8 cellular contexts compared by ENCODE assay signal in the genomic region with DNA sequence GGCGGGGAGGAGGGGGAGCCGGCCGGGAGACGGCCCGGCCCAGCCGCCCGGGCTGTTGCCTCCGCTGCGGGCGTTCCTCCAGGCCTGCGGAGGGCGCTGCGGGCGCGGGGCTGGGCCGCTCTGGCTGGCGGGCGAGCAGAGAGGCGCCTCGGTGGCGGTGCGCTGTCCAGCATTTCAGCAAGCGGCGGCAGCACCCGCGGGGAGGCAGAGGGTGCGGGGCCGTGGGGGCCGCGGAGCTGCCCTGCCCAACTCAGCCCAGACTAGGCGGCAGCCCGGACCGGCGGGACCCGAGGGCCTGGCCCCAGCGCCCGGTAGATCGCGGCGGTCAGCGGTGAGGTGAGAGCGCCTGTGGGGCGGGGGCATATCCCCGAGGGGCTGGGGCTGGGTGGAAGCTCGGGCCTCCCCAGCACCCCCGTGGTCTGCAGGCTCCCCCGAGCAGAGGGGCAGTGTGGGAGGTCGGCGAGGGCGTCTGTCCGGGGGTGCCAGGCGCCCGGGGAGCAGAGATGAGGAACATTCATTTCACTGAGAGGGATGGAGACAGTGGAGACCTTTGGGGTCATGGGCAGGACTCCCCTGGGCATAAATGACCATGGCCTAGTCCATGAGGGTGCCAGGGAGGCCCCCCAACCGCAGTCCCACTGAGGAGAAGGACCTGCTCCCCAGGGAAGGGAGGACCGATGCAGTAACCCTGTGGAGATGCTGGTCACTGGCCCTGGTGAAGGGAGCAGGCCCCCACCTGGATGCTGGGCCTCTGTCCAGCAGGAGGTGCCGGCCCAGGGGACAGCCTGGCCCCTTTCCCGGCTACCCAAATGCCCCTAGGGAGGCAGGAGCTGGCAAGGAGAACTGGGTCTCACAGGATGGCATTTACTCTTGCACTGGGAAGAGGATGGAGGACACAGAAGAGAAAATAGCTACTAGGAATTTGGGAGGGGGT. TPM values are rescaled to one million over a fixed set of nuclear protein-coding genes. Genes with fewer than 3 reads are reported as not detected.
DNase-seq lines count a peak whose midpoint lies in the region; ATAC-seq, FAIRE-seq and TF ChIP-seq lines count a peak whose summit lies in the region.

A gene with protein sequence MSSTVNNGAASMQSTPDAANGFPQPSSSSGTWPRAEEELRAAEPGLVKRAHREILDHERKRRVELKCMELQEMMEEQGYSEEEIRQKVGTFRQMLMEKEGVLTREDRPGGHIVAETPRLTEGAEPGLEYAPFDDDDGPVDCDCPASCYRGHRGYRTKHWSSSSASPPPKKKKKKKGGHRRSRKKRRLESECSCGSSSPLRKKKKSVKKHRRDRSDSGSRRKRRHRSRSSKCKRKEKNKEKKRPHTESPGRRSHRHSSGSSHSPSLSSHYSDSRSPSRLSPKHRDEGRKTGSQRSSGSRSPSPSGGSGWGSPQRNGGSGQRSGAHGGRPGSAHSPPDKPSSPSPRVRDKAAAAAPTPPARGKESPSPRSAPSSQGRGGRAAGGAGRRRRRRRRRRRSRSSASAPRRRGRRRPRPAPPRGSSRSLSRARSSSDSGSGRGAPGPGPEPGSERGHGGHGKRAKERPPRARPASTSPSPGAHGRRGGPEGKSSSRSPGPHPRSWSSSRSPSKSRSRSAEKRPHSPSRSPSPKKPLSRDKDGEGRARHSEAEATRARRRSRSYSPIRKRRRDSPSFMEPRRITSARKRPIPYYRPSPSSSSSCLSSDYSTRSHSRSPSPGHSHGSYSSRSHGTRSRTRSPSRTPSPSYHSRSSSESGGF (plus strand): TSS at position 165 of the 934 bp plus-strand sequence. CDS start 33,171 bp downstream, outside the sequence.

- peaks cover 0 to 9% (median 6%) of the 10 kb centered on the region in 10 experiments; a peak in 13 of 20 replicates for H3K4me1 ChIP-seq in BLaER1 treated with 17β-estradiol and CSF1 and Interleukin-3, amounts not matched to agents 10 nM and 100 nM
- peaks cover 0 to 3% (median 0%) of the 10 kb centered on the region in 3 donors for H3K4me1 ChIP-seq in pancreas

- H3K4me3 ChIP-seq in BLaER1 treated with 17β-estradiol and CSF1 and Interleukin-3, amounts not matched to agents 10 nM and 100 nM, result peak within 1 kb of the TSS in 8 of 10 experiments; percentile 26 to 57 (median 38); a peak in 10 of 20 replicates
- no peak within 1 kb of the TSS for H3K4me3 ChIP-seq in NB4 (ENCODE audit: low read depth, low read length)
- peak within 1 kb of the TSS in 1 of 4 donors; percentile 41 for H3K4me3 ChIP-seq in pancreas

- peaks cover 29% of the 10 kb centered on the region for H3K27me3 Mint-ChIP-seq in type B pancreatic cell

- H3K36me3 Mint-ChIP-seq in activated naive CD4-positive, alpha-beta T cell treated with anti-CD3 and anti-CD28 coated beads, Interleukin-2, amount 50 U/mL, for 72 hours, result no peaks in the 10 kb centered on the region
- no peaks in the 10 kb centered on the region for H3K36me3 Mint-ChIP-seq in type B pancreatic cell

- H3K4me1 Mint-ChIP-seq in type B pancreatic cell (ENCODE audit: unreplicated experiment), result no peaks in the 10 kb centered on the region

- H4K20me1 ChIP-seq in BLaER1 treated with 17β-estradiol and CSF1 and Interleukin-3, amounts not matched to agents 10 nM and 100 nM, result peaks cover 0 to 38% (median 7%) of the 10 kb centered on the region in 11 experiments; a peak in 6 of 22 replicates

- 2 to 3% methylated on average over 43 to 56 of the region's 57 CpGs for WGBS in pancreas, 2 donors

- H3K36me3 ChIP-seq in BLaER1 treated with 17β-estradiol and CSF1 and Interleukin-3, amounts not matched to agents 10 nM and 100 nM, result no peaks in the 10 kb centered on the region
- no peaks in the 10 kb centered on the region for H3K36me3 ChIP-seq in pancreas

- intact Hi-C loops in Right ventricle myocardium inferior (cut with DNase I), result no loop called here
- intact Hi-C loops in pancreas (cut with DNase I), result no loop called here

- peak within 1 kb of the TSS; percentile 74 to 91 (median 86) for H3K4me2 ChIP-seq in BLaER1 treated with 17β-estradiol and CSF1 and Interleukin-3, amounts not matched to agents 10 nM and 100 nM

- ATAC-seq in GM21515 (IDR thresholded peaks at IDR 0.05; ENCODE audit: unreplicated experiment) (peak; percentile 76), Right ventricle myocardium inferior (peak; percentile 88), pancreas (peak; percentile 99 to 100 (median 99))
- ATAC-seq in activated naive CD4-positive, alpha-beta T cell treated with anti-CD3 and anti-CD28 coated beads, Interleukin-2, amount 50 U/mL, for 72 hours, result peak; percentile 94 to 95

- H3K27ac ChIP-seq in BLaER1 treated with 17β-estradiol and CSF1 and Interleukin-3, amounts not matched to agents 10 nM and 100 nM, result no peak within 1 kb of the TSS
- no peak within 1 kb of the TSS for H3K27ac ChIP-seq in pancreas

- H3K9me3 ChIP-seq in BLaER1 treated with 17β-estradiol and CSF1 and Interleukin-3, amounts not matched to agents 10 nM and 100 nM (replicated peaks in 1 of 11), result no peaks in the 10 kb centered on the region
- H3K9me3 ChIP-seq in pancreas, result no peaks in the 10 kb centered on the region

- peak within 1 kb of the TSS; percentile 58 for H3K4me3 Mint-ChIP-seq in type B pancreatic cell

- H3K27ac Mint-ChIP-seq in activated naive CD4-positive, alpha-beta T cell treated with anti-CD3 and anti-CD28 coated beads, Interleukin-2, amount 50 U/mL, for 72 hours, result no peak within 1 kb of the TSS
- no peak within 1 kb of the TSS for H3K27ac Mint-ChIP-seq in type B pancreatic cell

- H3K9ac ChIP-seq in BLaER1 treated with 17β-estradiol and CSF1 and Interleukin-3, amounts not matched to agents 10 nM and 100 nM, result no peak within 1 kb of the TSS

- TF ChIP-seq CTCF in NB4 (IDR thresholded peaks at IDR 0.05; ENCODE audit: low read depth, low read length) (peak; percentile 63), pancreas (IDR thresholded peaks at IDR 0.05) (peak in 3 of 4 donors; percentile 39 to 47 (median 45)), type B pancreatic cell (conservative IDR thresholded peaks at IDR 0.05) (peak; percentile 81)

- DNase-seq in NB4 (ENCODE audit: low read depth), result peak; percentile 89
- peak; percentile 60 for DNase-seq in SKM-1 treated with dmso at 0.1 percent for 144 hours (lab: John Stamatoyannopoulos, UW; ENCODE audit: unreplicated experiment)
- peak; percentile 74 to 95 for DNase-seq in activated naive CD4-positive, alpha-beta T cell treated with anti-CD3 and anti-CD28 coated beads, Interleukin-2, amount 50 U/mL, for 72 hours (ENCODE audit: low spot score in 2 of 2)
- peak; percentile 85 for DNase-seq in Right ventricle myocardium inferior (ENCODE audit: missing footprints)
- peak; percentile 68 to 95 (median 85) for DNase-seq in pancreas
- DNase-seq in type B pancreatic cell (ENCODE audit: extremely low spot score, unreplicated experiment), result peak; percentile 93

- no peak for TF ChIP-seq POLR2A in NB4 (IDR thresholded peaks at IDR 0.05; ENCODE audit: extremely low read depth, insufficient read length)

- H3K9me3 Mint-ChIP-seq in activated naive CD4-positive, alpha-beta T cell treated with anti-CD3 and anti-CD28 coated beads, Interleukin-2, amount 50 U/mL, for 72 hours, result no peaks in the 10 kb centered on the region
- no peaks in the 10 kb centered on the region for H3K9me3 Mint-ChIP-seq in type B pancreatic cell

- H3K27me3 ChIP-seq in BLaER1 treated with 17β-estradiol and CSF1 and Interleukin-3, amounts not matched to agents 10 nM and 100 nM, result peaks cover 28 to 51% (median 48%) of the 10 kb centered on the region in 11 experiments
- H3K27me3 ChIP-seq in pancreas, result no peaks in the 10 kb centered on the region

- no peak for FAIRE-seq in pancreas (lab: Jason Lieb, UNC)

RNA-seq across cellular contexts. Expression of the gene that starts here (rescaled TPM):
- total RNA-seq in activated naive CD4-positive, alpha-beta T cell treated with anti-CD3 and anti-CD28 coated beads, Interleukin-2, amount 50 U/mL, for 72 hours, result not detected
- 16.5 TPM for total RNA-seq in Right ventricle myocardium inferior
- 1 to 10 TPM; 1.2 to 4.6 (median 1.6) TPM for total RNA-seq in pancreas
- polyA plus RNA-seq in pancreas, result 10 to 100 TPM in 1 of 2 donors, 1 to 10 TPM in 1; 7.6 to 10.4 TPM
- total RNA-seq in type B pancreatic cell (ENCODE audit: low replicate concordance), result 4.0 and 8.4 TPM in 2 replicates

Comparison
In these comparisons a context has a peak if more than half of its experiments do, and no peak if none do; other contexts are left out.
1. Peak in DNase-seq and ATAC-seq in activated naive CD4-positive, alpha-beta T cell treated with anti-CD3 and anti-CD28 coated beads, Interleukin-2, amount 50 U/mL, for 72 hours; RNA of the gene not detected or under 1 TPM.